In the genomic region with DNA sequence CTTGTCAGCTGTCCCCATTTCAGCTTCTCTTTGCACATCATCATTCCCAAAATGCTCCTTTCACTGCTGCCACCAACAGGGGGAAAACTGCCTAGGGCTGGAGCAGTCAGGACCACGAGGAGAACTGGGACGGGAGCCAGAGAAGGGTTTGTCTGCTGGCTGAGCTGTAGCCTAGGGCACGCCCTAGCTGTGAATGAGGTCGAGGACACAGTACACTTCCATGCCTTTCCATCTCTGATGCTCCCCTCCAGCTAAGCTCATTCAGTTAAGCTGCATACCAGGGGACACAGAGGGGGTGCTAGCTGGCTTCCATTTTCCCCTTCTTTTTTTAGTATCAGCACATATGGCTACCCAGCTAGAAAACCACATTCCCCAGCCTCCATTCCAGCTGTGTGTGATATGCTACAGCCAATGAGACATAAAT, we compare ENCODE assay signal across 8 cellular contexts.
DNase-seq lines count a peak whose midpoint lies in the region; ATAC-seq, FAIRE-seq and TF ChIP-seq lines count a peak whose summit lies in the region.

No MANE protein-coding gene starts in this region.

- no peak overlapping the region for H3K4me3 ChIP-seq in AG10803 (ENCODE audit: low read length)
- H3K4me3 ChIP-seq in body of pancreas: no peak overlapping the region
- H3K4me3 ChIP-seq in kidney (ENCODE audit: low read length in 2 of 2): no peak overlapping the region

- no peak for FAIRE-seq in kidney (lab: Jason Lieb, UNC)
- no peak for FAIRE-seq in urothelium cell line (lab: Jason Lieb, UNC)

- H3K27ac ChIP-seq in body of pancreas (no peak overlapping the region), kidney (ENCODE audit: low read depth in 2 of 2, low read length in 2 of 2) (no peak overlapping the region)

- H3K27me3 ChIP-seq in body of pancreas: no peaks in the 10 kb centered on the region

- no peak for TF ChIP-seq POLR2A in body of pancreas (IDR thresholded peaks at IDR 0.05)

- TF ChIP-seq CTCF in AG10803 (conservative IDR thresholded peaks at IDR 0.05; ENCODE audit: low read length): peak; percentile 69
- TF ChIP-seq CTCF in body of pancreas (IDR thresholded peaks at IDR 0.05): peak in 1 of 7 experiments; percentile 9
- TF ChIP-seq CTCF in kidney (IDR thresholded peaks at IDR 0.05; ENCODE audit: borderline replicate concordance, extremely low read depth, insufficient read depth): no peak

- 44% methylated on average over 4 of the region's 4 CpGs for WGBS in body of pancreas, 2 donors

- no peak for TF ChIP-seq EP300 in Ishikawa (IDR thresholded peaks at IDR 0.05; ENCODE audit: borderline replicate concordance)

- TF ChIP-seq RAD21 in Ishikawa (IDR thresholded peaks at IDR 0.05; ENCODE audit: low read depth): no peak

- peak; percentile 94 for DNase-seq in AG10803 (ENCODE audit: low read depth)
- DNase-seq in body of pancreas: peak in 3 of 4 donors; percentile 48 to 57 (median 50)
- DNase-seq in kidney: peak; percentile 91
- peak; percentile 50 for DNase-seq in urothelium cell line (ENCODE audit: low spot score)
- no peak for DNase-seq in SKM-1 treated with dmso at 0.1 percent for 144 hours (lab: John Stamatoyannopoulos, UW; ENCODE audit: unreplicated experiment)
- no peak for DNase-seq in AML-193 (lab: John Stamatoyannopoulos, UW)
- DNase-seq in stimulated activated naive CD8-positive, alpha-beta T cell treated with anti-CD3 and anti-CD28 coated beads, Interleukin-15, Interleukin-2, amounts not matched to agents 100 U/mL and 50 U/mL, for 24 hours: no peak

- H3K9me3 ChIP-seq in body of pancreas (no peaks in the 10 kb centered on the region), kidney (ENCODE audit: control insufficient read depth in 1 of 2, low read length in 2 of 2) (no peaks in the 10 kb centered on the region)

- H3K36me3 ChIP-seq in body of pancreas (replicated peaks in 1 of 2; ENCODE audit: insufficient read depth in 1 of 2, low read depth in 2 of 2) (no peaks in the 10 kb centered on the region), kidney (ENCODE audit: control insufficient read depth in 1 of 2, insufficient read depth in 2 of 2, low read length in 2 of 2) (no peaks in the 10 kb centered on the region)

- H3K9ac ChIP-seq in kidney (ENCODE audit: low read length in 2 of 2): no peak overlapping the region

- H3K4me1 ChIP-seq in body of pancreas (no peaks in the 10 kb centered on the region), kidney (ENCODE audit: control insufficient read depth in 1 of 2, insufficient read depth in 1 of 2, low read depth in 1 of 2, low read length in 2 of 2) (peaks cover 0 to 5% of the 10 kb centered on the region in 2 donors)

- intact Hi-C loops in body of pancreas (cut with DNase I) (no loop called here), kidney (cut with DNase I) (no loop called here)

- no peak for ATAC-seq in body of pancreas
- no peak for ATAC-seq in stimulated activated naive CD8-positive, alpha-beta T cell treated with anti-CD3 and anti-CD28 coated beads, Interleukin-15, Interleukin-2, amounts not matched to agents 100 U/mL and 50 U/mL, for 24 hours

TF ChIP-seq in Ishikawa, 13 proteins besides CTCF, POLR2A, EP300 and RAD21:
- no peak for TF ChIP-seq TCF12 (IDR thresholded peaks at IDR 0.05; ENCODE audit: low read depth)
- TF ChIP-seq, protein P1, sequence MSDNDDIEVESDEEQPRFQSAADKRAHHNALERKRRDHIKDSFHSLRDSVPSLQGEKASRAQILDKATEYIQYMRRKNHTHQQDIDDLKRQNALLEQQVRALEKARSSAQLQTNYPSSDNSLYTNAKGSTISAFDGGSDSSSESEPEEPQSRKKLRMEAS (IDR thresholded peaks at IDR 0.05): peak; percentile 42; the same call in 1 of the 2 replicates
- TF ChIP-seq, protein P2, sequence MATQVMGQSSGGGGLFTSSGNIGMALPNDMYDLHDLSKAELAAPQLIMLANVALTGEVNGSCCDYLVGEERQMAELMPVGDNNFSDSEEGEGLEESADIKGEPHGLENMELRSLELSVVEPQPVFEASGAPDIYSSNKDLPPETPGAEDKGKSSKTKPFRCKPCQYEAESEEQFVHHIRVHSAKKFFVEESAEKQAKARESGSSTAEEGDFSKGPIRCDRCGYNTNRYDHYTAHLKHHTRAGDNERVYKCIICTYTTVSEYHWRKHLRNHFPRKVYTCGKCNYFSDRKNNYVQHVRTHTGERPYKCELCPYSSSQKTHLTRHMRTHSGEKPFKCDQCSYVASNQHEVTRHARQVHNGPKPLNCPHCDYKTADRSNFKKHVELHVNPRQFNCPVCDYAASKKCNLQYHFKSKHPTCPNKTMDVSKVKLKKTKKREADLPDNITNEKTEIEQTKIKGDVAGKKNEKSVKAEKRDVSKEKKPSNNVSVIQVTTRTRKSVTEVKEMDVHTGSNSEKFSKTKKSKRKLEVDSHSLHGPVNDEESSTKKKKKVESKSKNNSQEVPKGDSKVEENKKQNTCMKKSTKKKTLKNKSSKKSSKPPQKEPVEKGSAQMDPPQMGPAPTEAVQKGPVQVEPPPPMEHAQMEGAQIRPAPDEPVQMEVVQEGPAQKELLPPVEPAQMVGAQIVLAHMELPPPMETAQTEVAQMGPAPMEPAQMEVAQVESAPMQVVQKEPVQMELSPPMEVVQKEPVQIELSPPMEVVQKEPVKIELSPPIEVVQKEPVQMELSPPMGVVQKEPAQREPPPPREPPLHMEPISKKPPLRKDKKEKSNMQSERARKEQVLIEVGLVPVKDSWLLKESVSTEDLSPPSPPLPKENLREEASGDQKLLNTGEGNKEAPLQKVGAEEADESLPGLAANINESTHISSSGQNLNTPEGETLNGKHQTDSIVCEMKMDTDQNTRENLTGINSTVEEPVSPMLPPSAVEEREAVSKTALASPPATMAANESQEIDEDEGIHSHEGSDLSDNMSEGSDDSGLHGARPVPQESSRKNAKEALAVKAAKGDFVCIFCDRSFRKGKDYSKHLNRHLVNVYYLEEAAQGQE (IDR thresholded peaks at IDR 0.05; ENCODE audit: low read depth): no peak
- TF ChIP-seq FOXM1 (IDR thresholded peaks at IDR 0.05; ENCODE audit: borderline replicate concordance, low read depth): no peak
- peak; percentile 38; the same call in 1 of the 2 replicates for TF ChIP-seq NFIC (IDR thresholded peaks at IDR 0.05)
- TF ChIP-seq EGR1 (IDR thresholded peaks at IDR 0.05): no peak
- TF ChIP-seq TEAD4 (IDR thresholded peaks at IDR 0.05): no peak

Comparison
In these comparisons a context has a peak if more than half of its experiments do, and no peak if none do; other contexts are left out.
1. DNase-seq: peak in AG10803 (single experiment), body of pancreas (3 of 4), kidney (single experiment) and urothelium cell line (single experiment); none in SKM-1 treated with dmso at 0.1 percent for 144 hours (single experiment), AML-193 (0 of 2) and stimulated activated naive CD8-positive, alpha-beta T cell treated with anti-CD3 and anti-CD28 coated beads, Interleukin-15, Interleukin-2, amounts not matched to agents 100 U/mL and 50 U/mL, for 24 hours (single experiment).